In genomic region chr19:35702223-35703012, GRCh38 we compare ENCODE assay signal across 8 cellular contexts. TPM values are rescaled to one million over a fixed set of nuclear protein-coding genes. Genes with fewer than 3 reads are reported as not detected.
A peak's percentile ranks its signal among the peaks of the same experiment; 100 is the strongest.
DNase-seq lines count a peak whose midpoint lies in the region; ATAC-seq, FAIRE-seq and TF ChIP-seq lines count a peak whose summit lies in the region.

No MANE protein-coding gene starts in this region.

- H3K27me3 ChIP-seq in keratinocyte (ENCODE audit: control insufficient read depth, extremely low read depth, insufficient read depth, low read length), result no peaks in the 10 kb centered on the region

- H3K9ac ChIP-seq in keratinocyte (ENCODE audit: control insufficient read depth, extremely low read depth, insufficient read depth, low read length), result peak overlapping the region; percentile 61

- dilution Hi-C loops in keratinocyte (cut with MboI; ENCODE audit: extremely low pct_ligation_motif_present, low sequenced_read_pairs), result no loop called here

- DNase-seq in AG08395 (ENCODE audit: low spot score) (peak; percentile 99), NCI-H2227 treated with DMSO at 0.1 percent for 48 hours (lab: John Stamatoyannopoulos, UW) (peak; percentile 100), cerebellar cortex (ENCODE audit: low spot score) (peak; percentile 100), keratinocyte (ENCODE audit: low read depth, low spot score) (peak; percentile 94)
- DNase-seq in activated CD4-positive, CD25-positive, alpha-beta regulatory T cell (lab: John Stamatoyannopoulos, UW), result peak; percentile 76 to 84 (median 84)
- peak; percentile 80 to 83 for DNase-seq in stimulated activated CD4-positive, alpha-beta T cell treated with anti-CD3 and anti-CD28 coated beads, Interleukin-15, amount 100 ng/mL, for 1 hour (ENCODE audit: low read depth in 1 of 2, low spot score in 1 of 2)

- peak; percentile 62 for FAIRE-seq in keratinocyte (lab: Jason Lieb, UNC)

- ATAC-seq in GM18909 (IDR thresholded peaks at IDR 0.05; ENCODE audit: poor library complexity, unreplicated experiment) (peak; percentile 93), HG03159 (IDR thresholded peaks at IDR 0.05; ENCODE audit: unreplicated experiment) (peak; percentile 95)

- H3K4me2 ChIP-seq in keratinocyte (ENCODE audit: control insufficient read depth, extremely low read depth, insufficient read depth, low read depth, low read length), result peak overlapping the region; percentile 77

- H3K4me3 ChIP-seq in keratinocyte (ENCODE audit: control insufficient read depth in 2 of 3, extremely low read depth in 1 of 3, insufficient read depth in 2 of 3, low read depth in 1 of 3, low read length in 3 of 3), result peak overlapping the region; percentile 56 to 82 (median 60)

- H3K79me2 ChIP-seq in keratinocyte (ENCODE audit: control insufficient read depth, insufficient read depth, low read length), result no peaks in the 10 kb centered on the region

- TF ChIP-seq CTCF in keratinocyte (optimal IDR thresholded peaks at IDR 0.05 in 1 of 3, IDR thresholded peaks at IDR 0.05 in 1 of 3, conservative IDR thresholded peaks at IDR 0.05 in 1 of 3; ENCODE audit: extremely low read depth in 1 of 3, insufficient read depth in 2 of 3, low read length in 3 of 3), result no peak

- H3K9me1 ChIP-seq in keratinocyte (ENCODE audit: control insufficient read depth, extremely low read depth, insufficient read depth, low read length), result no peaks in the 10 kb centered on the region

- H3K27ac ChIP-seq in keratinocyte (ENCODE audit: control insufficient read depth, insufficient read depth, low read length), result no peak overlapping the region

- H3K36me3 ChIP-seq in keratinocyte (ENCODE audit: control insufficient read depth in 2 of 2, extremely low read depth in 1 of 2, insufficient read depth in 2 of 2, low read length in 2 of 2), result no peaks in the 10 kb centered on the region

- H4K20me1 ChIP-seq in keratinocyte (ENCODE audit: control insufficient read depth, extremely low read depth, insufficient read depth, low read length), result no peaks in the 10 kb centered on the region

- H3K9me3 ChIP-seq in keratinocyte (ENCODE audit: control insufficient read depth, low read depth, low read length), result no peaks in the 10 kb centered on the region

- peak overlapping the region; percentile 98 for H2AFZ ChIP-seq in keratinocyte (ENCODE audit: control insufficient read depth, low read length)

- H3K4me1 ChIP-seq in keratinocyte (ENCODE audit: control insufficient read depth, extremely low read depth, insufficient read depth, low read length), result no peaks in the 10 kb centered on the region

RNA-seq across cellular contexts. Expression of gene ZBTB32, which starts 1.9 kb away (rescaled TPM):
- polyA plus RNA-seq in keratinocyte, result not detected in 3 replicates
- not detected for polyA plus RNA-seq in keratinocyte (2011; ENCODE audit: low read depth)
- not detected in 2 replicates for polyA plus RNA-seq in keratinocyte (2011; cell fraction: cytosol; rRNA removed)
- polyA plus RNA-seq in keratinocyte (2011; cell fraction: nucleus; rRNA removed), result not detected in 2 replicates
- 0.10 and 0.16 TPM in 2 replicates for polyA plus RNA-seq in keratinocyte (2012; ENCODE audit: low replicate concordance)
- not detected in 3 replicates for polyA minus RNA-seq in keratinocyte
- polyA minus RNA-seq in keratinocyte (2011; cell fraction: cytosol; rRNA and poly(A)+ RNA removed), result not detected
- not detected in 2 replicates for polyA minus RNA-seq in keratinocyte (2011; cell fraction: nucleus; rRNA and poly(A)+ RNA removed)

RNA-seq across cellular contexts. Expression of gene KMT2B, which starts 15.4 kb away (rescaled TPM):
- polyA plus RNA-seq in keratinocyte, result 7.7 to 16.7 TPM (median 8.8 TPM) in 3 replicates
- 20.0 TPM for polyA plus RNA-seq in keratinocyte (2011; ENCODE audit: low read depth)
- 6.0 and 9.8 TPM in 2 replicates for polyA plus RNA-seq in keratinocyte (2011; cell fraction: cytosol; rRNA removed)
- polyA plus RNA-seq in keratinocyte (2011; cell fraction: nucleus; rRNA removed), result 60.5 and 69.0 TPM in 2 replicates
- 16.7 and 26.5 TPM in 2 replicates for polyA plus RNA-seq in keratinocyte (2012; ENCODE audit: low replicate concordance)
- 8.3 to 36.9 TPM (median 11.2 TPM) in 3 replicates for polyA minus RNA-seq in keratinocyte
- 8.1 TPM for polyA minus RNA-seq in keratinocyte (2011; cell fraction: cytosol; rRNA and poly(A)+ RNA removed)
- polyA minus RNA-seq in keratinocyte (2011; cell fraction: nucleus; rRNA and poly(A)+ RNA removed), result 13.8 and 24.3 TPM in 2 replicates

RNA-seq across cellular contexts. Expression of gene UPK1A, which starts 36.1 kb away (rescaled TPM):
- polyA plus RNA-seq in keratinocyte, result 0.05 to 0.15 TPM (median 0.09 TPM) in 3 replicates
- polyA plus RNA-seq in keratinocyte (2011; ENCODE audit: low read depth), result 0.26 TPM
- polyA plus RNA-seq in keratinocyte (2011; cell fraction: cytosol; rRNA removed), result 0.15 and 0.26 TPM in 2 replicates
- 0.35 TPM in 1 of 2 replicates, not detected in the other for polyA plus RNA-seq in keratinocyte (2011; cell fraction: nucleus; rRNA removed)
- polyA plus RNA-seq in keratinocyte (2012; ENCODE audit: low replicate concordance), result 0.21 and 0.62 TPM in 2 replicates
- polyA minus RNA-seq in keratinocyte, result 0.22 TPM in 1 of 3 replicates, not detected in the others
- polyA minus RNA-seq in keratinocyte (2011; cell fraction: cytosol; rRNA and poly(A)+ RNA removed), result not detected
- not detected in 2 replicates for polyA minus RNA-seq in keratinocyte (2011; cell fraction: nucleus; rRNA and poly(A)+ RNA removed)

RNA-seq across cellular contexts. Expression of gene IGFLR1, which starts 39.8 kb away (rescaled TPM):
- polyA plus RNA-seq in keratinocyte, result 0.27 to 1.2 TPM (median 0.34 TPM) in 3 replicates
- polyA plus RNA-seq in keratinocyte (2011; ENCODE audit: low read depth), result not detected
- polyA plus RNA-seq in keratinocyte (2011; cell fraction: cytosol; rRNA removed), result 0.15 and 0.48 TPM in 2 replicates
- polyA plus RNA-seq in keratinocyte (2011; cell fraction: nucleus; rRNA removed), result 0.84 and 3.2 TPM in 2 replicates
- 0.59 and 0.81 TPM in 2 replicates for polyA plus RNA-seq in keratinocyte (2012; ENCODE audit: low replicate concordance)
- 0.96 to 7.2 TPM (median 2.7 TPM) in 3 replicates for polyA minus RNA-seq in keratinocyte
- not detected for polyA minus RNA-seq in keratinocyte (2011; cell fraction: cytosol; rRNA and poly(A)+ RNA removed)
- 1.3 TPM in 1 of 2 replicates, not detected in the other for polyA minus RNA-seq in keratinocyte (2011; cell fraction: nucleus; rRNA and poly(A)+ RNA removed)

RNA-seq across cellular contexts. Expression of gene U2AF1L4, which starts 42.8 kb away (rescaled TPM):
- 8.9 to 14.7 TPM (median 11.4 TPM) in 3 replicates for polyA plus RNA-seq in keratinocyte
- 1.8 TPM for polyA plus RNA-seq in keratinocyte (2011; ENCODE audit: low read depth)
- polyA plus RNA-seq in keratinocyte (2011; cell fraction: cytosol; rRNA removed), result 6.4 and 10.2 TPM in 2 replicates
- polyA plus RNA-seq in keratinocyte (2011; cell fraction: nucleus; rRNA removed), result 27.2 and 32.1 TPM in 2 replicates
- polyA plus RNA-seq in keratinocyte (2012; ENCODE audit: low replicate concordance), result 9.0 and 12.1 TPM in 2 replicates
- 4.3 to 8.7 TPM (median 8.3 TPM) in 3 replicates for polyA minus RNA-seq in keratinocyte
- polyA minus RNA-seq in keratinocyte (2011; cell fraction: cytosol; rRNA and poly(A)+ RNA removed), result 3.5 TPM
- polyA minus RNA-seq in keratinocyte (2011; cell fraction: nucleus; rRNA and poly(A)+ RNA removed), result 3.8 and 4.7 TPM in 2 replicates
